ENCODE assay signal across 12 cellular contexts in the genomic region with DNA sequence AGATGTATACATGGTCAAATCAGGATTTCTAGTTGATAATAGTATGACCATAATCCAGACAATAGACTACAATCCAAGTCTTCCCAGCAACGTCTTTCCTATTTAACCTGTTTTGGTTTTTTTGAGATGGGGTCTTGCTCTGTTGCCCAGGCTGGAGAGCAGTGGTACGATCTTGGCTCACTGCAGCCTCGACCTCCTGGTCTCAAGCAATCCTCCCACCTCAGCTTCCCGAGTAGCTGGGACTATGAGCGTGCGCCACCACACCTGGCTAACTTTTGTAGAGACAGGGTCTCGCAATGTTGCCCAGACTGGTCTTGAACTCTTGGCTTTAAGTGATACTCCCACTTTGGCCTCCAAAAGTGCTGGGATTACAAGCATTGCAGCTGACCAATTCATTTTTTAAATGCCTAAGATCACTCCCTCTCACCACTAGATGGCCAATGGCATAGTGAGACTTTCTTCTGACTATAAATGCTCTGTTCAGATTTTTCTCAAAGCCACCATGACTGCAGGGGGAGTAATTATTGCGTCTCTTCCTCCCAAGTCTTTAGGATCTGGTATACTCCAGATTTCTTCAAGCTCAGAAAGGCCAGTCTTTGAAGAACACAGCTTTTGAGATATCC. TPM values are rescaled to one million over a fixed set of nuclear protein-coding genes. Genes with fewer than 3 reads are reported as not detected.
A peak's percentile ranks its signal among the peaks of the same experiment; 100 is the strongest.
DNase-seq lines count a peak whose midpoint lies in the region; ATAC-seq and TF ChIP-seq lines count a peak whose summit lies in the region.
"Had no signal": no experiment of that assay in that cellular context is flagged by ENCODE, and none has a peak within 500 bp of the region (broad histone marks: within the 10 kb centered on the region; RNA-seq: fewer than 3 reads in every experiment).

No MANE protein-coding gene starts in this region.

- no peak for TF ChIP-seq POLR2A in uterus (IDR thresholded peaks at IDR 0.05)

- H3K4me1 ChIP-seq in DOHH2 (ENCODE audit: control insufficient read depth, low read length) (no peaks in the 10 kb centered on the region), mucosa of descending colon (ENCODE audit: low read depth) (no peaks in the 10 kb centered on the region), uterus (no peaks in the 10 kb centered on the region)

- H3K9me3 ChIP-seq in DOHH2 (ENCODE audit: control insufficient read depth, insufficient read depth, low read length) (no peaks in the 10 kb centered on the region), mucosa of descending colon (no peaks in the 10 kb centered on the region), uterus (no peaks in the 10 kb centered on the region)
- H3K9me3 ChIP-seq: esophagus muscularis mucosa had no signal

- no peak overlapping the region for H3K4me2 ChIP-seq in DOHH2 (ENCODE audit: low read length)

- no peaks in the 10 kb centered on the region for H3F3A ChIP-seq in DOHH2 (ENCODE audit: control insufficient read depth, insufficient read depth)

- H3K9me2 ChIP-seq in DOHH2 (replicated peaks; ENCODE audit: control insufficient read depth, low read length) = no peaks in the 10 kb centered on the region

- intact Hi-C loops in mucosa of descending colon (cut with DNase I, micrococcal nuclease) = no loop called here
- intact Hi-C loops in uterus (cut with DNase I; ENCODE audit: low total_unique reads) = no loop called here

- no peak for TF ChIP-seq EP300 in Ishikawa (IDR thresholded peaks at IDR 0.05; ENCODE audit: borderline replicate concordance)

- ATAC-seq in mucosa of descending colon (peak; percentile 43), HG03108 (IDR thresholded peaks at IDR 0.05; ENCODE audit: unreplicated experiment) (no peak)

- TF ChIP-seq CTCF in DOHH2 (IDR thresholded peaks at IDR 0.05; ENCODE audit: low read depth, low read length, poor library complexity, severe bottlenecking) (peak; percentile 59), brain microvascular endothelial cell (IDR thresholded peaks at IDR 0.05; ENCODE audit: low read depth, low read length, missing control alignments) (peak; percentile 65), mucosa of descending colon (IDR thresholded peaks at IDR 0.05) (no peak), uterus (IDR thresholded peaks at IDR 0.05) (no peak)

- DNase-seq in brain microvascular endothelial cell (peak; percentile 44), mucosa of descending colon (no peak), uterus (no peak), NCI-H187 (lab: John Stamatoyannopoulos, UW) (no peak), NCI-H1930 (lab: John Stamatoyannopoulos, UW) (no peak)
- DNase-seq: activated CD4-positive, alpha-beta T cell treated with anti-CD3 and anti-CD28 coated beads, Interleukin-2, amount 50 U/mL, for 48 hours; NCI-H2029 had no signal

- H3K79me2 ChIP-seq in DOHH2 (ENCODE audit: control insufficient read depth, low read length) = no peaks in the 10 kb centered on the region

- TF ChIP-seq RAD21 in Ishikawa (IDR thresholded peaks at IDR 0.05; ENCODE audit: low read depth) = peak; percentile 5; the same call in 1 of the 2 replicates

- no peaks in the 10 kb centered on the region for H3K36me3 ChIP-seq in DOHH2 (ENCODE audit: control insufficient read depth, low read length)
- peaks cover 7% of the 10 kb centered on the region for H3K36me3 ChIP-seq in brain microvascular endothelial cell (replicated peaks)
- H3K36me3 ChIP-seq in mucosa of descending colon (ENCODE audit: low read depth) = no peaks in the 10 kb centered on the region
- no peaks in the 10 kb centered on the region for H3K36me3 ChIP-seq in uterus

- H3K27ac ChIP-seq in DOHH2 (ENCODE audit: low read depth, low read length) (no peak overlapping the region), brain microvascular endothelial cell (no peak overlapping the region), uterus (no peak overlapping the region)
- H3K27ac ChIP-seq: esophagus muscularis mucosa, skin epidermis had no signal

- H3K27me3 ChIP-seq in DOHH2 (ENCODE audit: control insufficient read depth, low read length) (peaks cover 12% of the 10 kb centered on the region), brain microvascular endothelial cell (replicated peaks) (no peaks in the 10 kb centered on the region), uterus (no peaks in the 10 kb centered on the region)
- H3K27me3 ChIP-seq: esophagus muscularis mucosa had no signal

- H3K4me3 ChIP-seq in DOHH2 (ENCODE audit: low read length) = no peak overlapping the region
- H3K4me3 ChIP-seq in brain microvascular endothelial cell (ENCODE audit: low read depth, low read length) = no peak overlapping the region
- no peak overlapping the region for H3K4me3 ChIP-seq in mucosa of descending colon
- no peak overlapping the region for H3K4me3 ChIP-seq in uterus
- H3K4me3 ChIP-seq: esophagus muscularis mucosa, skin epidermis had no signal

- H4K20me1 ChIP-seq in DOHH2 (ENCODE audit: control insufficient read depth, insufficient read depth, low read depth, low read length) = no peaks in the 10 kb centered on the region

- in situ Hi-C loops in brain microvascular endothelial cell (cut with HindIII; ENCODE audit: low pct_ligation_motif_present, low sequenced_read_pairs) = loop anchor here (25.0 kb wide), 1 partner anchor 182 kb away; no protein-coding TSS in a partner anchor

TF ChIP-seq in Ishikawa, 13 proteins besides CTCF, POLR2A, EP300 and RAD21:
- TF ChIP-seq EGR1 (IDR thresholded peaks at IDR 0.05) = no peak
- TF ChIP-seq, protein P1, sequence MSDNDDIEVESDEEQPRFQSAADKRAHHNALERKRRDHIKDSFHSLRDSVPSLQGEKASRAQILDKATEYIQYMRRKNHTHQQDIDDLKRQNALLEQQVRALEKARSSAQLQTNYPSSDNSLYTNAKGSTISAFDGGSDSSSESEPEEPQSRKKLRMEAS (IDR thresholded peaks at IDR 0.05) = no peak
- TF ChIP-seq CEBPB (IDR thresholded peaks at IDR 0.05) = no peak
- no peak for TF ChIP-seq TAF1 (IDR thresholded peaks at IDR 0.05; ENCODE audit: low read depth)
- no peak for TF ChIP-seq TCF12 (IDR thresholded peaks at IDR 0.05; ENCODE audit: low read depth)
- TF ChIP-seq TEAD4 (IDR thresholded peaks at IDR 0.05) = no peak
- no peak for TF ChIP-seq FOXM1 (IDR thresholded peaks at IDR 0.05; ENCODE audit: borderline replicate concordance, low read depth)
- TF ChIP-seq NFIC (IDR thresholded peaks at IDR 0.05) = no peak
- TF ChIP-seq, protein P2, sequence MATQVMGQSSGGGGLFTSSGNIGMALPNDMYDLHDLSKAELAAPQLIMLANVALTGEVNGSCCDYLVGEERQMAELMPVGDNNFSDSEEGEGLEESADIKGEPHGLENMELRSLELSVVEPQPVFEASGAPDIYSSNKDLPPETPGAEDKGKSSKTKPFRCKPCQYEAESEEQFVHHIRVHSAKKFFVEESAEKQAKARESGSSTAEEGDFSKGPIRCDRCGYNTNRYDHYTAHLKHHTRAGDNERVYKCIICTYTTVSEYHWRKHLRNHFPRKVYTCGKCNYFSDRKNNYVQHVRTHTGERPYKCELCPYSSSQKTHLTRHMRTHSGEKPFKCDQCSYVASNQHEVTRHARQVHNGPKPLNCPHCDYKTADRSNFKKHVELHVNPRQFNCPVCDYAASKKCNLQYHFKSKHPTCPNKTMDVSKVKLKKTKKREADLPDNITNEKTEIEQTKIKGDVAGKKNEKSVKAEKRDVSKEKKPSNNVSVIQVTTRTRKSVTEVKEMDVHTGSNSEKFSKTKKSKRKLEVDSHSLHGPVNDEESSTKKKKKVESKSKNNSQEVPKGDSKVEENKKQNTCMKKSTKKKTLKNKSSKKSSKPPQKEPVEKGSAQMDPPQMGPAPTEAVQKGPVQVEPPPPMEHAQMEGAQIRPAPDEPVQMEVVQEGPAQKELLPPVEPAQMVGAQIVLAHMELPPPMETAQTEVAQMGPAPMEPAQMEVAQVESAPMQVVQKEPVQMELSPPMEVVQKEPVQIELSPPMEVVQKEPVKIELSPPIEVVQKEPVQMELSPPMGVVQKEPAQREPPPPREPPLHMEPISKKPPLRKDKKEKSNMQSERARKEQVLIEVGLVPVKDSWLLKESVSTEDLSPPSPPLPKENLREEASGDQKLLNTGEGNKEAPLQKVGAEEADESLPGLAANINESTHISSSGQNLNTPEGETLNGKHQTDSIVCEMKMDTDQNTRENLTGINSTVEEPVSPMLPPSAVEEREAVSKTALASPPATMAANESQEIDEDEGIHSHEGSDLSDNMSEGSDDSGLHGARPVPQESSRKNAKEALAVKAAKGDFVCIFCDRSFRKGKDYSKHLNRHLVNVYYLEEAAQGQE (IDR thresholded peaks at IDR 0.05; ENCODE audit: low read depth) = no peak
- TF ChIP-seq, protein P3, sequence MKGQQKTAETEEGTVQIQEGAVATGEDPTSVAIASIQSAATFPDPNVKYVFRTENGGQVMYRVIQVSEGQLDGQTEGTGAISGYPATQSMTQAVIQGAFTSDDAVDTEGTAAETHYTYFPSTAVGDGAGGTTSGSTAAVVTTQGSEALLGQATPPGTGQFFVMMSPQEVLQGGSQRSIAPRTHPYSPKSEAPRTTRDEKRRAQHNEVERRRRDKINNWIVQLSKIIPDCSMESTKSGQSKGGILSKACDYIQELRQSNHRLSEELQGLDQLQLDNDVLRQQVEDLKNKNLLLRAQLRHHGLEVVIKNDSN (IDR thresholded peaks at IDR 0.05) = no peak
- no peak for TF ChIP-seq YY1 (IDR thresholded peaks at IDR 0.05; ENCODE audit: low read depth)
- no peak for TF ChIP-seq ZBTB7A (IDR thresholded peaks at IDR 0.05; ENCODE audit: low read depth)
- TF ChIP-seq CREB1 (IDR thresholded peaks at IDR 0.05; ENCODE audit: low read depth) = no peak

RNA-seq across cellular contexts. Expression of a gene that starts 47.6 kb away (rescaled TPM):
- total RNA-seq in mucosa of descending colon = 10 to 100 TPM; 45.5 to 68.2 (median 49.6) TPM
- total RNA-seq in uterus = 100 to 1,000 TPM in 1 of 4 donors, 10 to 100 TPM in 3; 35.6 to 100 (median 55.4) TPM

Comparison
In these comparisons a context has a peak if more than half of its experiments do, and no peak if none do; other contexts are left out.
1. CTCF ChIP-seq: peak in DOHH2 (single experiment) and brain microvascular endothelial cell (single experiment); none in mucosa of descending colon (single experiment) and uterus (0 of 4).